Comparison of ENCODE assay signal across 1 cellular context in the genomic region with DNA sequence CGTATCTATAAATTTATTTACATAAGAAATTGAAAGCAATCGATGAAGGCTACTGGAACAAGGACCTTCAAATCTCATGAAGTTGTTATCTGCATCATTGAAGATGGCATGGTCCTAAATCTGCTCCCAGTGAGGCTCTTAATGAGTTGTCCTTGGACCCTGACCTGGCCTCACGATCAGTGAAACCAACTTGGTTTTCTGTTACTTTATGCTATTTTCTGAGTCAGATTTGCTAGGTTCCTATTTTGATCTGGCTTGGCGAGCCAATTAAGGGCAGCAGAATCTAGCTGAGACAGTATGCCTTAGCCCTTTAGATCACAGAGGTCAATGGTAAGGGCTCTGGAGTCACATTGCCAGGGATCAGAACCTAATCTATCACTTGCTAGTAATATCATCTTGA.
TF ChIP-seq lines count a peak whose summit lies in the region.

No MANE protein-coding gene starts in this region.

TF ChIP-seq in HepG2, 621 proteins besides CTCF, POLR2A, EP300 and RAD21 (continued from another document):
- TF ChIP-seq RORA (CRISPR knock-in tag; IDR thresholded peaks at IDR 0.05) (no peak), ZKSCAN1 (IDR thresholded peaks at IDR 0.05; ENCODE audit: low read length) (no peak), ZMAT3 (CRISPR knock-in tag; conservative IDR thresholded peaks at IDR 0.05) (no peak), ZNF549 (CRISPR knock-in tag; IDR thresholded peaks at IDR 0.05) (no peak), ZNF841 (CRISPR knock-in tag; IDR thresholded peaks at IDR 0.05; ENCODE audit: borderline replicate concordance) (no peak), ZBTB3 (CRISPR knock-in tag; IDR thresholded peaks at IDR 0.05; ENCODE audit: borderline replicate concordance, low read depth) (no peak), FOXK1 (CRISPR knock-in tag; IDR thresholded peaks at IDR 0.05; ENCODE audit: borderline replicate concordance, low read depth) (no peak), ZNF20 (CRISPR knock-in tag; IDR thresholded peaks at IDR 0.05) (no peak), SCMH1 (CRISPR knock-in tag; IDR thresholded peaks at IDR 0.05; ENCODE audit: borderline replicate concordance) (no peak), BRD4 (CRISPR knock-in tag; IDR thresholded peaks at IDR 0.05) (peak; percentile 82; the same call in 1 of the 2 replicates), SAP130 (CRISPR knock-in tag; IDR thresholded peaks at IDR 0.05; ENCODE audit: low read depth) (no peak), ZNF3 (CRISPR knock-in tag; IDR thresholded peaks at IDR 0.05) (no peak), ATF7-NPFF (CRISPR knock-in tag; IDR thresholded peaks at IDR 0.05; ENCODE audit: low read depth) (no peak), KDM6A (CRISPR knock-in tag; IDR thresholded peaks at IDR 0.05; ENCODE audit: low read depth) (no peak), IRF2 (CRISPR knock-in tag; IDR thresholded peaks at IDR 0.05) (0 out of 2 replicates have a peak, but pooled peaks have one; percentile 18), ZFY (CRISPR knock-in tag; IDR thresholded peaks at IDR 0.05) (no peak), ZNF569 (CRISPR knock-in tag; IDR thresholded peaks at IDR 0.05; ENCODE audit: borderline replicate concordance) (peak; percentile 89; the same call in 1 of the 2 replicates), ZMYM2 (CRISPR knock-in tag; IDR thresholded peaks at IDR 0.05) (no peak), GTF2F1 (IDR thresholded peaks at IDR 0.05; ENCODE audit: low read length) (no peak), ARNTL (CRISPR knock-in tag; IDR thresholded peaks at IDR 0.05) (no peak), ZNF160 (CRISPR knock-in tag; IDR thresholded peaks at IDR 0.05) (no peak), ZBTB7B (CRISPR knock-in tag; IDR thresholded peaks at IDR 0.05) (no peak), BCL6 (CRISPR knock-in tag; IDR thresholded peaks at IDR 0.05) (no peak), CENPX (CRISPR knock-in tag; IDR thresholded peaks at IDR 0.05) (no peak), ZFP36L1 (CRISPR knock-in tag; IDR thresholded peaks at IDR 0.05) (no peak), AGO2 (optimal IDR thresholded peaks at IDR 0.05; ENCODE audit: low read depth, low read length) (no peak), HOXA5 (CRISPR knock-in tag; IDR thresholded peaks at IDR 0.05) (no peak), ZSCAN30 (CRISPR knock-in tag; IDR thresholded peaks at IDR 0.05) (no peak), ZNF773 (CRISPR knock-in tag; IDR thresholded peaks at IDR 0.05; ENCODE audit: borderline replicate concordance) (no peak), ZNF607 (CRISPR knock-in tag; IDR thresholded peaks at IDR 0.05; ENCODE audit: borderline replicate concordance) (no peak)
- TF ChIP-seq, protein P1, sequence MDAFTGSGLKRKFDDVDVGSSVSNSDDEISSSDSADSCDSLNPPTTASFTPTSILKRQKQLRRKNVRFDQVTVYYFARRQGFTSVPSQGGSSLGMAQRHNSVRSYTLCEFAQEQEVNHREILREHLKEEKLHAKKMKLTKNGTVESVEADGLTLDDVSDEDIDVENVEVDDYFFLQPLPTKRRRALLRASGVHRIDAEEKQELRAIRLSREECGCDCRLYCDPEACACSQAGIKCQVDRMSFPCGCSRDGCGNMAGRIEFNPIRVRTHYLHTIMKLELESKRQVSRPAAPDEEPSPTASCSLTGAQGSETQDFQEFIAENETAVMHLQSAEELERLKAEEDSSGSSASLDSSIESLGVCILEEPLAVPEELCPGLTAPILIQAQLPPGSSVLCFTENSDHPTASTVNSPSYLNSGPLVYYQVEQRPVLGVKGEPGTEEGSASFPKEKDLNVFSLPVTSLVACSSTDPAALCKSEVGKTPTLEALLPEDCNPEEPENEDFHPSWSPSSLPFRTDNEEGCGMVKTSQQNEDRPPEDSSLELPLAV (CRISPR knock-in tag; conservative IDR thresholded peaks at IDR 0.05; ENCODE audit: low read depth) = no peak
- TF ChIP-seq, protein P2, sequence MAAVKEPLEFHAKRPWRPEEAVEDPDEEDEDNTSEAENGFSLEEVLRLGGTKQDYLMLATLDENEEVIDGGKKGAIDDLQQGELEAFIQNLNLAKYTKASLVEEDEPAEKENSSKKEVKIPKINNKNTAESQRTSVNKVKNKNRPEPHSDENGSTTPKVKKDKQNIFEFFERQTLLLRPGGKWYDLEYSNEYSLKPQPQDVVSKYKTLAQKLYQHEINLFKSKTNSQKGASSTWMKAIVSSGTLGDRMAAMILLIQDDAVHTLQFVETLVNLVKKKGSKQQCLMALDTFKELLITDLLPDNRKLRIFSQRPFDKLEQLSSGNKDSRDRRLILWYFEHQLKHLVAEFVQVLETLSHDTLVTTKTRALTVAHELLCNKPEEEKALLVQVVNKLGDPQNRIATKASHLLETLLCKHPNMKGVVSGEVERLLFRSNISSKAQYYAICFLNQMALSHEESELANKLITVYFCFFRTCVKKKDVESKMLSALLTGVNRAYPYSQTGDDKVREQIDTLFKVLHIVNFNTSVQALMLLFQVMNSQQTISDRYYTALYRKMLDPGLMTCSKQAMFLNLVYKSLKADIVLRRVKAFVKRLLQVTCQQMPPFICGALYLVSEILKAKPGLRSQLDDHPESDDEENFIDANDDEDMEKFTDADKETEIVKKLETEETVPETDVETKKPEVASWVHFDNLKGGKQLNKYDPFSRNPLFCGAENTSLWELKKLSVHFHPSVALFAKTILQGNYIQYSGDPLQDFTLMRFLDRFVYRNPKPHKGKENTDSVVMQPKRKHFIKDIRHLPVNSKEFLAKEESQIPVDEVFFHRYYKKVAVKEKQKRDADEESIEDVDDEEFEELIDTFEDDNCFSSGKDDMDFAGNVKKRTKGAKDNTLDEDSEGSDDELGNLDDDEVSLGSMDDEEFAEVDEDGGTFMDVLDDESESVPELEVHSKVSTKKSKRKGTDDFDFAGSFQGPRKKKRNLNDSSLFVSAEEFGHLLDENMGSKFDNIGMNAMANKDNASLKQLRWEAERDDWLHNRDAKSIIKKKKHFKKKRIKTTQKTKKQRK (IDR thresholded peaks at IDR 0.05; ENCODE audit: low read length) = no peak
- TF ChIP-seq, protein P3, sequence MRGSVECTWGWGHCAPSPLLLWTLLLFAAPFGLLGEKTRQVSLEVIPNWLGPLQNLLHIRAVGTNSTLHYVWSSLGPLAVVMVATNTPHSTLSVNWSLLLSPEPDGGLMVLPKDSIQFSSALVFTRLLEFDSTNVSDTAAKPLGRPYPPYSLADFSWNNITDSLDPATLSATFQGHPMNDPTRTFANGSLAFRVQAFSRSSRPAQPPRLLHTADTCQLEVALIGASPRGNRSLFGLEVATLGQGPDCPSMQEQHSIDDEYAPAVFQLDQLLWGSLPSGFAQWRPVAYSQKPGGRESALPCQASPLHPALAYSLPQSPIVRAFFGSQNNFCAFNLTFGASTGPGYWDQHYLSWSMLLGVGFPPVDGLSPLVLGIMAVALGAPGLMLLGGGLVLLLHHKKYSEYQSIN (CRISPR knock-in tag; IDR thresholded peaks at IDR 0.05; ENCODE audit: borderline replicate concordance) = no peak
- TF ChIP-seq, protein P4, sequence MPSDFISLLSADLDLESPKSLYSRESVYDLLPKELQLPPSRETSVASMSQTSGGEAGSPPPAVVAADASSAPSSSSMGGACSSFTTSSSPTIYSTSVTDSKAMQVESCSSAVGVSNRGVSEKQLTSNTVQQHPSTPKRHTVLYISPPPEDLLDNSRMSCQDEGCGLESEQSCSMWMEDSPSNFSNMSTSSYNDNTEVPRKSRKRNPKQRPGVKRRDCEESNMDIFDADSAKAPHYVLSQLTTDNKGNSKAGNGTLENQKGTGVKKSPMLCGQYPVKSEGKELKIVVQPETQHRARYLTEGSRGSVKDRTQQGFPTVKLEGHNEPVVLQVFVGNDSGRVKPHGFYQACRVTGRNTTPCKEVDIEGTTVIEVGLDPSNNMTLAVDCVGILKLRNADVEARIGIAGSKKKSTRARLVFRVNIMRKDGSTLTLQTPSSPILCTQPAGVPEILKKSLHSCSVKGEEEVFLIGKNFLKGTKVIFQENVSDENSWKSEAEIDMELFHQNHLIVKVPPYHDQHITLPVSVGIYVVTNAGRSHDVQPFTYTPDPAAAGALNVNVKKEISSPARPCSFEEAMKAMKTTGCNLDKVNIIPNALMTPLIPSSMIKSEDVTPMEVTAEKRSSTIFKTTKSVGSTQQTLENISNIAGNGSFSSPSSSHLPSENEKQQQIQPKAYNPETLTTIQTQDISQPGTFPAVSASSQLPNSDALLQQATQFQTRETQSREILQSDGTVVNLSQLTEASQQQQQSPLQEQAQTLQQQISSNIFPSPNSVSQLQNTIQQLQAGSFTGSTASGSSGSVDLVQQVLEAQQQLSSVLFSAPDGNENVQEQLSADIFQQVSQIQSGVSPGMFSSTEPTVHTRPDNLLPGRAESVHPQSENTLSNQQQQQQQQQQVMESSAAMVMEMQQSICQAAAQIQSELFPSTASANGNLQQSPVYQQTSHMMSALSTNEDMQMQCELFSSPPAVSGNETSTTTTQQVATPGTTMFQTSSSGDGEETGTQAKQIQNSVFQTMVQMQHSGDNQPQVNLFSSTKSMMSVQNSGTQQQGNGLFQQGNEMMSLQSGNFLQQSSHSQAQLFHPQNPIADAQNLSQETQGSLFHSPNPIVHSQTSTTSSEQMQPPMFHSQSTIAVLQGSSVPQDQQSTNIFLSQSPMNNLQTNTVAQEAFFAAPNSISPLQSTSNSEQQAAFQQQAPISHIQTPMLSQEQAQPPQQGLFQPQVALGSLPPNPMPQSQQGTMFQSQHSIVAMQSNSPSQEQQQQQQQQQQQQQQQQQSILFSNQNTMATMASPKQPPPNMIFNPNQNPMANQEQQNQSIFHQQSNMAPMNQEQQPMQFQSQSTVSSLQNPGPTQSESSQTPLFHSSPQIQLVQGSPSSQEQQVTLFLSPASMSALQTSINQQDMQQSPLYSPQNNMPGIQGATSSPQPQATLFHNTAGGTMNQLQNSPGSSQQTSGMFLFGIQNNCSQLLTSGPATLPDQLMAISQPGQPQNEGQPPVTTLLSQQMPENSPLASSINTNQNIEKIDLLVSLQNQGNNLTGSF (CRISPR knock-in tag; IDR thresholded peaks at IDR 0.05) = no peak
- TF ChIP-seq, protein P5, sequence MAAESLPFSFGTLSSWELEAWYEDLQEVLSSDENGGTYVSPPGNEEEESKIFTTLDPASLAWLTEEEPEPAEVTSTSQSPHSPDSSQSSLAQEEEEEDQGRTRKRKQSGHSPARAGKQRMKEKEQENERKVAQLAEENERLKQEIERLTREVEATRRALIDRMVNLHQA (CRISPR knock-in tag; IDR thresholded peaks at IDR 0.05) = no peak
- TF ChIP-seq, protein P6, sequence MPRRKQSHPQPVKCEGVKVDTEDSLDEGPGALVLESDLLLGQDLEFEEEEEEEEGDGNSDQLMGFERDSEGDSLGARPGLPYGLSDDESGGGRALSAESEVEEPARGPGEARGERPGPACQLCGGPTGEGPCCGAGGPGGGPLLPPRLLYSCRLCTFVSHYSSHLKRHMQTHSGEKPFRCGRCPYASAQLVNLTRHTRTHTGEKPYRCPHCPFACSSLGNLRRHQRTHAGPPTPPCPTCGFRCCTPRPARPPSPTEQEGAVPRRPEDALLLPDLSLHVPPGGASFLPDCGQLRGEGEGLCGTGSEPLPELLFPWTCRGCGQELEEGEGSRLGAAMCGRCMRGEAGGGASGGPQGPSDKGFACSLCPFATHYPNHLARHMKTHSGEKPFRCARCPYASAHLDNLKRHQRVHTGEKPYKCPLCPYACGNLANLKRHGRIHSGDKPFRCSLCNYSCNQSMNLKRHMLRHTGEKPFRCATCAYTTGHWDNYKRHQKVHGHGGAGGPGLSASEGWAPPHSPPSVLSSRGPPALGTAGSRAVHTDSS (CRISPR knock-in tag; conservative IDR thresholded peaks at IDR 0.05) = no peak
- TF ChIP-seq, protein P7, sequence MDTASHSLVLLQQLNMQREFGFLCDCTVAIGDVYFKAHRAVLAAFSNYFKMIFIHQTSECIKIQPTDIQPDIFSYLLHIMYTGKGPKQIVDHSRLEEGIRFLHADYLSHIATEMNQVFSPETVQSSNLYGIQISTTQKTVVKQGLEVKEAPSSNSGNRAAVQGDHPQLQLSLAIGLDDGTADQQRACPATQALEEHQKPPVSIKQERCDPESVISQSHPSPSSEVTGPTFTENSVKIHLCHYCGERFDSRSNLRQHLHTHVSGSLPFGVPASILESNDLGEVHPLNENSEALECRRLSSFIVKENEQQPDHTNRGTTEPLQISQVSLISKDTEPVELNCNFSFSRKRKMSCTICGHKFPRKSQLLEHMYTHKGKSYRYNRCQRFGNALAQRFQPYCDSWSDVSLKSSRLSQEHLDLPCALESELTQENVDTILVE (CRISPR knock-in tag; IDR thresholded peaks at IDR 0.05) = no peak
- TF ChIP-seq, protein P8, sequence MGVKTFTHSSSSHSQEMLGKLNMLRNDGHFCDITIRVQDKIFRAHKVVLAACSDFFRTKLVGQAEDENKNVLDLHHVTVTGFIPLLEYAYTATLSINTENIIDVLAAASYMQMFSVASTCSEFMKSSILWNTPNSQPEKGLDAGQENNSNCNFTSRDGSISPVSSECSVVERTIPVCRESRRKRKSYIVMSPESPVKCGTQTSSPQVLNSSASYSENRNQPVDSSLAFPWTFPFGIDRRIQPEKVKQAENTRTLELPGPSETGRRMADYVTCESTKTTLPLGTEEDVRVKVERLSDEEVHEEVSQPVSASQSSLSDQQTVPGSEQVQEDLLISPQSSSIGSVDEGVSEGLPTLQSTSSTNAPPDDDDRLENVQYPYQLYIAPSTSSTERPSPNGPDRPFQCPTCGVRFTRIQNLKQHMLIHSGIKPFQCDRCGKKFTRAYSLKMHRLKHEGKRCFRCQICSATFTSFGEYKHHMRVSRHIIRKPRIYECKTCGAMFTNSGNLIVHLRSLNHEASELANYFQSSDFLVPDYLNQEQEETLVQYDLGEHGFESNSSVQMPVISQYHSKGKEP (CRISPR knock-in tag; IDR thresholded peaks at IDR 0.05) = no peak
- TF ChIP-seq, protein P9, sequence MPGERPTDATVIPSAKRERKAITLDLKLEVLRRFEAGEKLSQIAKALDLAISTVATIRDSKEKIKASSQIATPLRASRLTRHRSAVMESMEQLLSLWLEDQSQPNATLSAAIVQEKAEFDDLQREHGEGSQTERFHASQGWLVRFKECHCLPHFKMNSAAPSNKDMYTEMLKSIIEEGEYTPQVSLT (CRISPR knock-in tag; IDR thresholded peaks at IDR 0.05; ENCODE audit: borderline replicate concordance, low read depth) = no peak
- TF ChIP-seq, protein P10, sequence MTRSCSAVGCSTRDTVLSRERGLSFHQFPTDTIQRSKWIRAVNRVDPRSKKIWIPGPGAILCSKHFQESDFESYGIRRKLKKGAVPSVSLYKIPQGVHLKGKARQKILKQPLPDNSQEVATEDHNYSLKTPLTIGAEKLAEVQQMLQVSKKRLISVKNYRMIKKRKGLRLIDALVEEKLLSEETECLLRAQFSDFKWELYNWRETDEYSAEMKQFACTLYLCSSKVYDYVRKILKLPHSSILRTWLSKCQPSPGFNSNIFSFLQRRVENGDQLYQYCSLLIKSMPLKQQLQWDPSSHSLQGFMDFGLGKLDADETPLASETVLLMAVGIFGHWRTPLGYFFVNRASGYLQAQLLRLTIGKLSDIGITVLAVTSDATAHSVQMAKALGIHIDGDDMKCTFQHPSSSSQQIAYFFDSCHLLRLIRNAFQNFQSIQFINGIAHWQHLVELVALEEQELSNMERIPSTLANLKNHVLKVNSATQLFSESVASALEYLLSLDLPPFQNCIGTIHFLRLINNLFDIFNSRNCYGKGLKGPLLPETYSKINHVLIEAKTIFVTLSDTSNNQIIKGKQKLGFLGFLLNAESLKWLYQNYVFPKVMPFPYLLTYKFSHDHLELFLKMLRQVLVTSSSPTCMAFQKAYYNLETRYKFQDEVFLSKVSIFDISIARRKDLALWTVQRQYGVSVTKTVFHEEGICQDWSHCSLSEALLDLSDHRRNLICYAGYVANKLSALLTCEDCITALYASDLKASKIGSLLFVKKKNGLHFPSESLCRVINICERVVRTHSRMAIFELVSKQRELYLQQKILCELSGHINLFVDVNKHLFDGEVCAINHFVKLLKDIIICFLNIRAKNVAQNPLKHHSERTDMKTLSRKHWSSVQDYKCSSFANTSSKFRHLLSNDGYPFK (CRISPR knock-in tag; IDR thresholded peaks at IDR 0.05; ENCODE audit: borderline replicate concordance) = no peak
- TF ChIP-seq, protein P11, sequence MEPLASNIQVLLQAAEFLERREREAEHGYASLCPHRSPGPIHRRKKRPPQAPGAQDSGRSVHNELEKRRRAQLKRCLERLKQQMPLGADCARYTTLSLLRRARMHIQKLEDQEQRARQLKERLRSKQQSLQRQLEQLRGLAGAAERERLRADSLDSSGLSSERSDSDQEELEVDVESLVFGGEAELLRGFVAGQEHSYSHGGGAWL (CRISPR knock-in tag; IDR thresholded peaks at IDR 0.05) = no peak
